Comparison of ENCODE assay signal across 21 cellular contexts in the genomic region with DNA sequence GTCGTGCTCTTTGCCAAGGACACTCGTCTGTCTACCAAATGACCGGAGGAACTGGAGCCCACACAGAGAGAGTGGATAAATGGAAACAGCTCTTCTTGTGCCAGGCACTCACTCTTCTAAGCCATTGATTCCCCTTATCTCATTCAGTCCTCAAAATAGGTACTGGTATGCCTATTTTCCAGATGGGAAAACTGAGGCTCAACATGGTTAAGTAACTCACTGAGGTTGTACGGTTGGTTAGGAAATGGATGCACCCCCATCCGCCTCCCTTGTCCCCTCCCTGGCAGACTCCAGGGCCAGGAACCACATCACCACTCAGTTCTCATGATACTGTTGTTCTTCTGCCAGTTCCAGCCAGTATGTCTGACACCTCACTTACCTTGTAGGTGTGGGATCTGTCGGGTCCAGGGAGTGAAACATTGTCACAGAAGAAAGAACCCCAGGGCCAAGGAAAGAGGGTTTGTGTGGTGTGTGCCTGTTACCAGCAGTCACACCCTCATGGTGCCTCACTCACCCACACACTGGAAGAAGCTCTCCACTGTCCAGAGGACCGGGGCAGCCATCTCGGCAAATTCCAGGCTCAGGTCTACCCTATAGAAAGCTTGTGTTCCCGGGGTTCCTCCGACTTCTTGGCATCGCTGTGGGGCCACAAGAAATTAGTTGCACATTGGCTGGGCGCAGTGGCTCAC. TPM values are rescaled to one million over a fixed set of nuclear protein-coding genes. Genes with fewer than 3 reads are reported as not detected.
DNase-seq lines count a peak whose midpoint lies in the region; ATAC-seq, FAIRE-seq and TF ChIP-seq lines count a peak whose summit lies in the region.
"Had no signal": no experiment of that assay in that cellular context is flagged by ENCODE, and none has a peak within 500 bp of the region (broad histone marks: within the 10 kb centered on the region; RNA-seq: fewer than 3 reads in every experiment).

No MANE protein-coding gene starts in this region.

- TF ChIP-seq POLR2A in K562 (conservative IDR thresholded peaks at IDR 0.05), result no peak
- no peak for TF ChIP-seq POLR2A in H1 (IDR thresholded peaks at IDR 0.05; ENCODE audit: control extremely low read depth in 1 of 2, low read depth in 2 of 2, low read length in 2 of 2)

- H3K4me3 ChIP-seq in K562 (no peak overlapping the region), H1 (ENCODE audit: extremely low read depth in 1 of 4, insufficient read depth in 2 of 4, low read depth in 3 of 4, low read length in 4 of 4) (no peak overlapping the region), osteoblast (ENCODE audit: insufficient read depth, low read length) (no peak overlapping the region)
- H3K4me3 ChIP-seq: BLaER1 treated with 17β-estradiol and CSF1 and Interleukin-3, amounts not matched to agents 10 nM and 100 nM had no signal

- TF ChIP-seq CTCF in K562 (IDR thresholded peaks at IDR 0.05 in 2 of 3, conservative IDR thresholded peaks at IDR 0.05 in 1 of 3; ENCODE audit: insufficient read depth in 2 of 3, low read depth in 1 of 3, low read length in 3 of 3) (no peak), H1 (IDR thresholded peaks at IDR 0.05; ENCODE audit: control extremely low read depth in 1 of 3, insufficient read depth in 1 of 3, low read depth in 1 of 3, low read length in 3 of 3) (no peak), osteoblast (IDR thresholded peaks at IDR 0.05; ENCODE audit: extremely low read depth, low read depth, low read length) (no peak)

- H3K23me2 ChIP-seq in H1 (ENCODE audit: low read depth, low read length), result no peaks in the 10 kb centered on the region

- no peak overlapping the region for H3K9ac ChIP-seq in K562 (ENCODE audit: insufficient read depth in 1 of 2, low read depth in 2 of 2, low read length in 2 of 2)
- no peak overlapping the region for H3K9ac ChIP-seq in H1 (replicated peaks in 1 of 4; ENCODE audit: extremely low read depth in 1 of 4, low read depth in 3 of 4, low read length in 3 of 4)
- H3K9ac ChIP-seq: BLaER1 treated with 17β-estradiol and CSF1 and Interleukin-3, amounts not matched to agents 10 nM and 100 nM had no signal

- DNase-seq in K562 (ENCODE audit: extremely low read depth in 1 of 4, low spot score in 3 of 4), result no peak
- DNase-seq in H1 (ENCODE audit: low read depth in 1 of 2, low spot score in 2 of 2), result no peak
- DNase-seq in osteoblast (ENCODE audit: insufficient read length, low spot score, missing footprints), result peak; percentile 58
- DNase-seq in OCI-M2 (lab: John Stamatoyannopoulos, UW; ENCODE audit: unreplicated experiment), result no peak
- DNase-seq in hepatic stellate cell (ENCODE audit: low spot score), result no peak
- DNase-seq: 8988T; ACHN; AML-193; Caco-2; Calu3; CD4-positive, alpha-beta T cell; CD8-positive, alpha-beta T cell; DMS79 treated with DMSO at 0.1 percent for 48 hours; GF-D8 had no signal

- H3K27me3 ChIP-seq in K562 (ENCODE audit: control insufficient read depth in 2 of 2, insufficient read depth in 2 of 2, low read length in 2 of 2) (peaks cover 57 to 82% of the 10 kb centered on the region in 2 experiments), H1 (replicated peaks in 1 of 4; ENCODE audit: control insufficient read depth in 3 of 4, extremely low read depth in 1 of 4, insufficient read depth in 3 of 4, low read length in 3 of 4) (peaks cover 0 to 2% (median 0%) of the 10 kb centered on the region in 4 experiments; a peak in 1 of 7 replicates), osteoblast (ENCODE audit: insufficient read depth, low read length) (peaks cover 3% of the 10 kb centered on the region)
- H3K27me3 ChIP-seq: BLaER1 treated with 17β-estradiol and CSF1 and Interleukin-3, amounts not matched to agents 10 nM and 100 nM had no signal

- H4K91ac ChIP-seq in H1 (replicated peaks; ENCODE audit: insufficient read length, low read length), result no peak overlapping the region

- no peak overlapping the region for H2BK20ac ChIP-seq in H1 (ENCODE audit: low read length)

- H4K8ac ChIP-seq in H1 (ENCODE audit: extremely low read depth, insufficient read depth, low read length), result no peak overlapping the region

- CTCF ChIA-PET in K562 (lab: Yijun Ruan, JAX; ENCODE audit: low intra/inter-chr PET ratio), result no interaction called here
- CTCF ChIA-PET in H1 (lab: Charles Lee; ENCODE audit: partially characterized antibody), result interaction anchor here (0.9 to 1.0 kb wide), 2 partner anchors 12 to 66 kb away, joined by 3 to 4 read pairs; no protein-coding TSS in a partner anchor

- H3K9me3 ChIP-seq in K562 (replicated peaks; ENCODE audit: control insufficient read depth, insufficient read depth, low read depth, low read length), result peaks cover 4% of the 10 kb centered on the region; the same call in 1 of the 2 replicates
- H3K9me3 ChIP-seq in H1 (ENCODE audit: insufficient read depth in 2 of 2, low read depth in 1 of 2, low read length in 1 of 2), result no peaks in the 10 kb centered on the region
- peaks cover 4% of the 10 kb centered on the region for H3K9me3 ChIP-seq in osteoblast (ENCODE audit: low read depth, low read length)
- H3K9me3 ChIP-seq: Caco-2 had no signal

- in situ Hi-C loops in K562 (cut with MboI), result no loop called here

- ATAC-seq in K562, result no peak
- ATAC-seq: CD8-positive, alpha-beta T cell had no signal

- no peak overlapping the region for H3K4ac ChIP-seq in H1 (replicated peaks; ENCODE audit: insufficient read length, low read depth, low read length)

- TF ChIP-seq EP300 in K562 (IDR thresholded peaks at IDR 0.05; ENCODE audit: low read length), result no peak
- TF ChIP-seq EP300 in H1 (IDR thresholded peaks at IDR 0.05; ENCODE audit: borderline replicate concordance in 1 of 2, low read depth in 2 of 2, low read length in 2 of 2), result no peak

- H2BK12ac ChIP-seq in H1 (ENCODE audit: low read depth, low read length), result 0 out of 2 replicates have a peak overlapping the region, but pooled peaks have one; percentile 3

- no peak overlapping the region for H2AK5ac ChIP-seq in H1 (ENCODE audit: low read depth, low read length)

- H3K27ac ChIP-seq in K562 (ENCODE audit: extremely low read depth, low read depth, low read length), result no peak overlapping the region
- no peak overlapping the region for H3K27ac ChIP-seq in H1 (ENCODE audit: low read depth, low read length)
- no peak overlapping the region for H3K27ac ChIP-seq in osteoblast (ENCODE audit: low read depth, low read length)
- H3K27ac ChIP-seq: BLaER1 treated with 17β-estradiol and CSF1 and Interleukin-3, amounts not matched to agents 10 nM and 100 nM; C4-2B had no signal

- no peaks in the 10 kb centered on the region for H3K79me2 ChIP-seq in K562 (ENCODE audit: control insufficient read depth, insufficient read depth, low read length)
- no peaks in the 10 kb centered on the region for H3K79me2 ChIP-seq in H1 (ENCODE audit: control insufficient read depth in 1 of 2, insufficient read depth in 2 of 2, low read length in 2 of 2)
- H3K79me2 ChIP-seq in osteoblast (ENCODE audit: insufficient read depth, low read length), result no peaks in the 10 kb centered on the region

- no peaks in the 10 kb centered on the region for H3K79me1 ChIP-seq in H1 (ENCODE audit: low read depth, low read length)

- no peak overlapping the region for H3K18ac ChIP-seq in H1 (ENCODE audit: extremely low read depth, low read length)

- 0 out of 2 replicates have a peak overlapping the region, but pooled peaks have one; percentile 81 for H2BK15ac ChIP-seq in H1 (ENCODE audit: low read length)

- TF ChIP-seq RAD21 in K562 (CRISPR knock-in tag; conservative IDR thresholded peaks at IDR 0.05 in 1 of 2, IDR thresholded peaks at IDR 0.05 in 1 of 2) (no peak), H1 (IDR thresholded peaks at IDR 0.05 in 1 of 2, conservative IDR thresholded peaks at IDR 0.05 in 1 of 2; ENCODE audit: low read depth in 2 of 2, low read length in 2 of 2) (no peak)

- H2BK5ac ChIP-seq in H1 (ENCODE audit: low read depth, low read length), result no peak overlapping the region

- H3K4me1 ChIP-seq in K562 (replicated peaks in 1 of 2; ENCODE audit: control insufficient read depth in 2 of 2, insufficient read depth in 2 of 2, low read length in 2 of 2) (no peaks in the 10 kb centered on the region), H1 (replicated peaks in 1 of 4; ENCODE audit: control insufficient read depth in 3 of 4, insufficient read depth in 4 of 4, low read length in 3 of 4) (peaks cover 0 to 6% (median 5%) of the 10 kb centered on the region in 4 experiments; a peak in 4 of 7 replicates), osteoblast (ENCODE audit: insufficient read depth, low read length) (no peaks in the 10 kb centered on the region)
- H3K4me1 ChIP-seq: Caco-2 had no signal

- no peak overlapping the region for H3K23ac ChIP-seq in H1 (ENCODE audit: insufficient read length)

- no peak overlapping the region for H4K5ac ChIP-seq in H1 (ENCODE audit: insufficient read length, low read depth, low read length)

- H3K4me2 ChIP-seq in K562 (ENCODE audit: insufficient read depth, low read length), result no peak overlapping the region
- no peak overlapping the region for H3K4me2 ChIP-seq in H1 (ENCODE audit: insufficient read depth in 1 of 2, low read depth in 2 of 2, low read length in 2 of 2)
- H3K4me2 ChIP-seq in osteoblast (ENCODE audit: insufficient read depth, low read length), result no peak overlapping the region
- H3K4me2 ChIP-seq: BLaER1 treated with 17β-estradiol and CSF1 and Interleukin-3, amounts not matched to agents 10 nM and 100 nM had no signal

- intact Hi-C loops in K562 (cut with micrococcal nuclease), result no loop called here

- no peak overlapping the region for H3K14ac ChIP-seq in H1 (ENCODE audit: insufficient read length)

- POLR2A ChIA-PET in K562 (lab: Yijun Ruan, JAX) (interaction anchor here (0.7 kb wide), 1 partner anchor 414 kb away, joined by 3 read pairs; no protein-coding TSS in a partner anchor), H1 (lab: Charles Lee; ENCODE audit: partially characterized antibody) (interaction anchor here (1.5 kb wide), 1 partner anchor 26 kb away, joined by 4 read pairs; no protein-coding TSS in a partner anchor)

- H2BK120ac ChIP-seq in H1 (replicated peaks; ENCODE audit: low read depth, low read length), result no peak overlapping the region

- H3K9me1 ChIP-seq in K562 (ENCODE audit: control insufficient read depth, insufficient read depth, low read length), result no peaks in the 10 kb centered on the region

- no peak overlapping the region for H3K56ac ChIP-seq in H1 (replicated peaks; ENCODE audit: insufficient read length, low read depth, low read length)

- H2AFZ ChIP-seq in K562 (ENCODE audit: low read depth, low read length), result no peak overlapping the region
- H2AFZ ChIP-seq in H1 (ENCODE audit: low read length), result no peak overlapping the region
- H2AFZ ChIP-seq in osteoblast (ENCODE audit: low read length), result no peak overlapping the region

- no TSS peak for BruUV-seq in K562 (replicated peaks; lab: Mats Ljungman, UMichigan)

- 4% methylated on average over 12 of the region's 12 CpGs for WGBS in K562 (ENCODE audit: insufficient coverage, low coverage, missing lambda C conversion rate)
- WGBS in H1 (ENCODE audit: extremely low coverage in 1 of 2, insufficient coverage in 1 of 2, insufficient read length in 1 of 2, insufficient replicate concordance in 2 of 2, low coverage in 1 of 2, low lambda C conversion rate in 2 of 2, missing lambda C conversion rate in 1 of 2), 2 experiments, result 91% methylated on average over 12 of the region's 12 CpGs; no CpG with 5 or more reads in 1 of the 2 experiments

- FAIRE-seq in K562 (lab: Jason Lieb, UNC), result no peak
- FAIRE-seq in H1 (lab: Jason Lieb, UNC), result no peak
- FAIRE-seq: A204.1, D721Med, G401.6, GM12891, GM19239 had no signal

- no peaks in the 10 kb centered on the region; the same call in none of the 2 replicates for H4K20me1 ChIP-seq in K562 (replicated peaks; ENCODE audit: control insufficient read depth, insufficient read depth, low read length)
- H4K20me1 ChIP-seq in H1 (replicated peaks in 1 of 2; ENCODE audit: control insufficient read depth in 1 of 2, insufficient read depth in 2 of 2, low read length in 2 of 2), result no peaks in the 10 kb centered on the region
- H4K20me1 ChIP-seq in osteoblast (ENCODE audit: insufficient read depth, low read length), result no peaks in the 10 kb centered on the region
- H4K20me1 ChIP-seq: BLaER1 treated with 17β-estradiol and CSF1 and Interleukin-3, amounts not matched to agents 10 nM and 100 nM had no signal

- H3K36me3 ChIP-seq in K562 (ENCODE audit: control insufficient read depth, insufficient read depth, low read length) (no peaks in the 10 kb centered on the region), H1 (ENCODE audit: control insufficient read depth in 2 of 4, insufficient read depth in 4 of 4, low read length in 3 of 4) (no peaks in the 10 kb centered on the region), osteoblast (ENCODE audit: insufficient read depth, low read length) (no peaks in the 10 kb centered on the region)

RNA-seq across cellular contexts. Expression of a gene that starts 58.8 kb away (rescaled TPM):
- total RNA-seq in K562 (2011; cell fraction: chromatin; rRNA removed; ENCODE audit: low replicate concordance), result 242 and 417 TPM in 2 replicates
- 197 and 216 TPM in 2 replicates for total RNA-seq in K562 (2011; cell fraction: nucleolus; rRNA removed)
- 336 and 397 TPM in 2 replicates for total RNA-seq in K562 (2011; cell fraction: nucleoplasm; rRNA removed)
- total RNA-seq in K562 (2014; rRNA removed) (129 TPM in 2 replicates), K562 (2014; rRNA removed; fragmentation: Illumina TruSeq; extraction: Trizol) (176 and 198 TPM in 2 replicates), K562 (2015; rRNA removed; fragmentation: Illumina TruSeq; extraction: Trizol) (206 and 220 TPM in 2 replicates), K562 (2021) (211 and 243 TPM in 2 replicates), osteoblast (70.4 and 71.7 TPM in 2 replicates)
- polyA plus RNA-seq in K562 (2011; rRNA removed) (220 and 244 TPM in 2 replicates), K562 (2014; fragmentation: Illumina TruSeq; extraction: Trizol) (358 and 487 TPM in 2 replicates), K562 (2014; fragmentation: Nextera tagmentation; extraction: Ambion mirVana) (100 to 1,000 TPM; 122 to 285 TPM), K562 (2014; rRNA removed) (403 and 515 TPM in 2 replicates), H1 (2011; rRNA removed) (121 and 144 TPM in 2 replicates)
- 83.0 and 130 TPM in 2 replicates for polyA plus RNA-seq in K562 (2011; cell fraction: cytosol; rRNA removed)
- 341 and 531 TPM in 2 replicates for polyA plus RNA-seq in K562 (2011; cell fraction: nucleus; rRNA removed)
- polyA plus RNA-seq in K562 (2012), result 176 and 348 TPM in 2 replicates
- polyA minus RNA-seq in K562 (2011; rRNA and poly(A)+ RNA removed), result 180 and 229 TPM in 2 replicates
- 96.8 and 129 TPM in 2 replicates for polyA minus RNA-seq in K562 (2011; cell fraction: cytosol; rRNA and poly(A)+ RNA removed)
- 160 and 216 TPM in 2 replicates for polyA minus RNA-seq in K562 (2011; cell fraction: nucleus; rRNA and poly(A)+ RNA removed)
- 232 and 240 TPM in 2 replicates for total RNA-seq in H1 (2021; fragmentation: NEBNext Ultra II Directional; extraction: Animal tissue kit (Norgen Biotek cat#: 25700))
- polyA plus RNA-seq in H1 (2011; cell fraction: cytosol; rRNA removed), result 216 TPM
- polyA plus RNA-seq in H1 (2011; cell fraction: nucleus; rRNA removed), result 92.6 TPM
- polyA plus RNA-seq in H1 (2012, experiment 1 of 2), result 239 to 401 TPM (median 318 TPM) in 4 replicates
- 40.2 TPM for polyA plus RNA-seq in H1 (2012, experiment 2 of 2)
- 183 TPM for polyA plus RNA-seq in H1 (2013, experiment 1 of 2)
- polyA plus RNA-seq in H1 (2013, experiment 2 of 2), result 175 TPM
- polyA minus RNA-seq in H1 (2011; rRNA and poly(A)+ RNA removed), result 122 and 124 TPM in 2 replicates
- polyA minus RNA-seq in H1 (2011; cell fraction: cytosol; rRNA and poly(A)+ RNA removed), result 148 TPM
- polyA minus RNA-seq in H1 (2011; cell fraction: nucleus; rRNA and poly(A)+ RNA removed), result 132 TPM
